In the genomic region with DNA sequence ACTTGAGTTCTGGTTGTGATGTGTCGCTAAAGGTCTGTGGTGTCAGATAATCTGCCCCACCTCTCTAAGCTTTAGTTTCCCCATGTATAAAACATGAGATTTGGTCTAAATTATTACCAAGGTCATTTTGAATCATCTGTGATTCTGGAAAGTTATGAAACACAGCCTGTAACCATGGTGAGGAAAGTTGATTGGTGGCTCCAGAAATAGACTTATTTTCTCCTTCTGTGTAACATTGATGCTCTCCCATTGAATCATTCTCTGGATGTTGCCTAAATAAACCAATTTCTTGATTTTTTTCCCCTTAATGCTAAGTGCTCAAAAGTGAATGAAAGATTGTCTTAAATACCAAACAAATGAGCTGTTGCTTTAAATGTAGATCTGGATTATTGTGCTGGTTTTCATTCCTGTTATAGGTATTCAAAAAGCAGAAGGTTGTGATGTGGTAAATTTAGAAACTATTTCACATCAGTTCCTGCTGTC, we compare ENCODE assay signal across 11 cellular contexts. TPM values are rescaled to one million over a fixed set of nuclear protein-coding genes. Genes with fewer than 3 reads are reported as not detected.
DNase-seq lines count a peak whose midpoint lies in the region; ATAC-seq, FAIRE-seq and TF ChIP-seq lines count a peak whose summit lies in the region.
"Had no signal": no experiment of that assay in that cellular context is flagged by ENCODE, and none has a peak within 500 bp of the region (broad histone marks: within the 10 kb centered on the region; RNA-seq: fewer than 3 reads in every experiment).

No MANE protein-coding gene starts in this region.

- peak overlapping the region in 1 of 2 experiments; percentile 98; a peak in 3 of 4 replicates for H3K27ac ChIP-seq in SK-N-SH (ENCODE audit: low read depth in 2 of 2, low read length in 1 of 2)
- peak overlapping the region; percentile 56 for H3K27ac ChIP-seq in subcutaneous abdominal adipose tissue (ENCODE audit: low read depth, low read length)

- peaks cover 40% of the 10 kb centered on the region for H3K4me1 Mint-ChIP-seq in activated CD4-positive, alpha-beta T cell treated with anti-CD3 and anti-CD28 coated beads, Interleukin-2, amount 10 ng/mL, durations not matched to agents 7 days and 5 days

- peak overlapping the region; percentile 2 for H3K27ac Mint-ChIP-seq in activated CD4-positive, alpha-beta T cell treated with anti-CD3 and anti-CD28 coated beads, Interleukin-2, amount 10 ng/mL, durations not matched to agents 7 days and 5 days

- H3K9me3 Mint-ChIP-seq in activated CD4-positive, alpha-beta T cell treated with anti-CD3 and anti-CD28 coated beads, Interleukin-2, amount 10 ng/mL, durations not matched to agents 7 days and 5 days, result peaks cover 9% of the 10 kb centered on the region

- no peaks in the 10 kb centered on the region for H3K27me3 ChIP-seq in SK-N-SH (ENCODE audit: insufficient read depth)
- no peaks in the 10 kb centered on the region for H3K27me3 ChIP-seq in subcutaneous abdominal adipose tissue (ENCODE audit: control insufficient read depth in 5 of 5, insufficient read depth in 4 of 5, low read length in 5 of 5)

- H4K20me1 ChIP-seq in SK-N-SH (ENCODE audit: insufficient read depth), result no peaks in the 10 kb centered on the region

- H3K36me3 Mint-ChIP-seq in activated CD4-positive, alpha-beta T cell treated with anti-CD3 and anti-CD28 coated beads, Interleukin-2, amount 10 ng/mL, durations not matched to agents 7 days and 5 days (ENCODE audit: low read depth), result peaks cover 42% of the 10 kb centered on the region

- DNase-seq in activated CD4-positive, alpha-beta T cell treated with anti-CD3 and anti-CD28 coated beads, Interleukin-2, amount 10 ng/mL, durations not matched to agents 7 days and 5 days, result no peak
- no peak for DNase-seq in activated CD4-positive, alpha-beta T cell treated with anti-CD3 and anti-CD28 coated beads for 48 hours
- no peak for DNase-seq in SK-N-SH
- peak; percentile 50 for DNase-seq in fibroblast of pulmonary artery (ENCODE audit: low read depth)
- no peak for DNase-seq in HTR-8/SVneo (ENCODE audit: insufficient read length, low spot score)
- DNase-seq in GM10266 (ENCODE audit: extremely low spot score), result no peak
- DNase-seq: NCI-H1694 had no signal

- TF ChIP-seq CTCF in SK-N-SH (IDR thresholded peaks at IDR 0.05) (no peak), fibroblast of pulmonary artery (IDR thresholded peaks at IDR 0.05; ENCODE audit: low read length, missing control alignments) (no peak), GM10266 (IDR thresholded peaks at IDR 0.05; ENCODE audit: control insufficient read depth, insufficient read depth, low read depth, missing control alignments) (no peak)

- H3K36me3 ChIP-seq in SK-N-SH (replicated peaks in 1 of 2; ENCODE audit: control insufficient read depth in 1 of 2, insufficient read depth in 2 of 2, low read length in 1 of 2) (no peaks in the 10 kb centered on the region), subcutaneous abdominal adipose tissue (ENCODE audit: control insufficient read depth in 5 of 5, insufficient read depth in 5 of 5, low read length in 5 of 5) (no peaks in the 10 kb centered on the region)

- no peak overlapping the region for H3K4me3 ChIP-seq in SK-N-SH (ENCODE audit: low read depth in 2 of 2, low read length in 1 of 2)
- no peak overlapping the region for H3K4me3 ChIP-seq in fibroblast of pulmonary artery (replicated peaks; ENCODE audit: low read depth, low read length)
- H3K4me3 ChIP-seq in subcutaneous abdominal adipose tissue (ENCODE audit: low read depth in 1 of 5, low read length in 5 of 5), result no peak overlapping the region

- no peak for FAIRE-seq in HTR-8/SVneo (lab: Jason Lieb, UNC)
- FAIRE-seq: A204.1, keratinocyte had no signal

- H3K9me3 ChIP-seq in SK-N-SH (no peaks in the 10 kb centered on the region), subcutaneous abdominal adipose tissue (ENCODE audit: control insufficient read depth in 5 of 5, low read length in 5 of 5) (no peaks in the 10 kb centered on the region)

- H3K79me2 ChIP-seq in SK-N-SH (ENCODE audit: insufficient read depth), result peaks cover 65% of the 10 kb centered on the region

- POLR2A ChIA-PET in activated CD4-positive, alpha-beta T cell treated with anti-CD3 and anti-CD28 coated beads, Interleukin-2, amount 10 ng/mL, durations not matched to agents 7 days and 5 days (lab: Charles Lee), result no interaction called here
- POLR2A ChIA-PET in SK-N-SH (lab: Yijun Ruan, JAX), result no interaction called here

- peak overlapping the region; percentile 63 for H3K9ac ChIP-seq in SK-N-SH
- H3K9ac ChIP-seq in subcutaneous abdominal adipose tissue (ENCODE audit: low read length in 5 of 5), result no peak overlapping the region

- H3K9me2 ChIP-seq in SK-N-SH, result no peaks in the 10 kb centered on the region

- TF ChIP-seq RAD21 in SK-N-SH (IDR thresholded peaks at IDR 0.05; ENCODE audit: low read length), result no peak

- H3K4me1 ChIP-seq in SK-N-SH (ENCODE audit: control insufficient read depth in 1 of 2, insufficient read depth in 2 of 2, low read depth in 1 of 2, low read length in 1 of 2) (peaks cover 0 to 17% of the 10 kb centered on the region in 2 experiments; a peak in 2 of 4 replicates), subcutaneous abdominal adipose tissue (ENCODE audit: control insufficient read depth in 5 of 5, insufficient read depth in 5 of 5, low read length in 5 of 5) (peaks cover 4 to 21% (median 7%) of the 10 kb centered on the region in 5 donors)

- no peak for TF ChIP-seq EP300 in SK-N-SH (IDR thresholded peaks at IDR 0.05; ENCODE audit: borderline replicate concordance in 1 of 2, low read depth in 1 of 2, low read length in 1 of 2)

- ATAC-seq in GM21447 (IDR thresholded peaks at IDR 0.05; ENCODE audit: unreplicated experiment), result no peak

- CTCF ChIA-PET in activated CD4-positive, alpha-beta T cell treated with anti-CD3 and anti-CD28 coated beads, Interleukin-2, amount 10 ng/mL, durations not matched to agents 7 days and 5 days (lab: Charles Lee), result interaction anchor here (1.0 kb wide), 1 partner anchor 25 kb away, joined by 3 read pairs; no protein-coding TSS in a partner anchor
- CTCF ChIA-PET in SK-N-SH (lab: Yijun Ruan, JAX), result no interaction called here

- H3F3A ChIP-seq in SK-N-SH (replicated peaks; ENCODE audit: insufficient read depth), result peaks cover 34% of the 10 kb centered on the region

- WGBS in SK-N-SH (ENCODE audit: low lambda C conversion rate), result 100% methylated on average over 1 of the region's 1 CpG

- H3K4me2 ChIP-seq in SK-N-SH, result peak overlapping the region; percentile 64; the same call in 1 of the 2 replicates

- no peak overlapping the region for H2AFZ ChIP-seq in SK-N-SH (ENCODE audit: low read depth)

- H3K27me3 Mint-ChIP-seq in activated CD4-positive, alpha-beta T cell treated with anti-CD3 and anti-CD28 coated beads, Interleukin-2, amount 10 ng/mL, durations not matched to agents 7 days and 5 days, result no peaks in the 10 kb centered on the region

- H3K4me3 Mint-ChIP-seq in activated CD4-positive, alpha-beta T cell treated with anti-CD3 and anti-CD28 coated beads, Interleukin-2, amount 10 ng/mL, durations not matched to agents 7 days and 5 days, result no peak overlapping the region

TF ChIP-seq in SK-N-SH, 30 proteins besides CTCF, POLR2A, EP300 and RAD21 (continues in another document):
- TF ChIP-seq TCF12 (IDR thresholded peaks at IDR 0.05) (no peak), TEAD4 (IDR thresholded peaks at IDR 0.05; ENCODE audit: borderline replicate concordance, insufficient read depth) (no peak), SIN3A (IDR thresholded peaks at IDR 0.05; ENCODE audit: borderline replicate concordance, low read depth, low read length) (no peak), JUND (IDR thresholded peaks at IDR 0.05) (peak; percentile 23; the same call in 1 of the 2 replicates), YY1 (IDR thresholded peaks at IDR 0.05; ENCODE audit: low read depth) (no peak), NFIC (IDR thresholded peaks at IDR 0.05; ENCODE audit: borderline replicate concordance) (no peak), EZH2phosphoT487 (IDR thresholded peaks at IDR 0.05; ENCODE audit: borderline replicate concordance, low read depth) (no peak), SMC3 (IDR thresholded peaks at IDR 0.05; ENCODE audit: low read depth, low read length) (no peak), MXI1 (IDR thresholded peaks at IDR 0.05; ENCODE audit: low read depth, low read length) (no peak), NRF1 (IDR thresholded peaks at IDR 0.05; ENCODE audit: low read depth, low read length) (no peak)
- TF ChIP-seq, protein P1, sequence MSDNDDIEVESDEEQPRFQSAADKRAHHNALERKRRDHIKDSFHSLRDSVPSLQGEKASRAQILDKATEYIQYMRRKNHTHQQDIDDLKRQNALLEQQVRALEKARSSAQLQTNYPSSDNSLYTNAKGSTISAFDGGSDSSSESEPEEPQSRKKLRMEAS (IDR thresholded peaks at IDR 0.05; ENCODE audit: low read depth), result no peak
- TF ChIP-seq, protein P2, sequence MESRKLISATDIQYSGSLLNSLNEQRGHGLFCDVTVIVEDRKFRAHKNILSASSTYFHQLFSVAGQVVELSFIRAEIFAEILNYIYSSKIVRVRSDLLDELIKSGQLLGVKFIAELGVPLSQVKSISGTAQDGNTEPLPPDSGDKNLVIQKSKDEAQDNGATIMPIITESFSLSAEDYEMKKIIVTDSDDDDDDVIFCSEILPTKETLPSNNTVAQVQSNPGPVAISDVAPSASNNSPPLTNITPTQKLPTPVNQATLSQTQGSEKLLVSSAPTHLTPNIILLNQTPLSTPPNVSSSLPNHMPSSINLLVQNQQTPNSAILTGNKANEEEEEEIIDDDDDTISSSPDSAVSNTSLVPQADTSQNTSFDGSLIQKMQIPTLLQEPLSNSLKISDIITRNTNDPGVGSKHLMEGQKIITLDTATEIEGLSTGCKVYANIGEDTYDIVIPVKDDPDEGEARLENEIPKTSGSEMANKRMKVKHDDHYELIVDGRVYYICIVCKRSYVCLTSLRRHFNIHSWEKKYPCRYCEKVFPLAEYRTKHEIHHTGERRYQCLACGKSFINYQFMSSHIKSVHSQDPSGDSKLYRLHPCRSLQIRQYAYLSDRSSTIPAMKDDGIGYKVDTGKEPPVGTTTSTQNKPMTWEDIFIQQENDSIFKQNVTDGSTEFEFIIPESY (IDR thresholded peaks at IDR 0.05; ENCODE audit: borderline replicate concordance, low read depth), result 0 out of 2 replicates have a peak, but pooled peaks have one; percentile 2

RNA-seq across cellular contexts. Expression of a gene that starts 30.0 kb away (rescaled TPM):
- 10 to 100 TPM; 49.3 to 62.0 TPM for total RNA-seq in activated CD4-positive, alpha-beta T cell treated with anti-CD3 and anti-CD28 coated beads, Interleukin-2, amount 10 ng/mL, durations not matched to agents 7 days and 5 days
- 14.5 and 15.2 TPM in 2 replicates for polyA plus RNA-seq in SK-N-SH (2012; rRNA removed)
- 19.3 and 23.3 TPM in 2 replicates for polyA plus RNA-seq in SK-N-SH (2012; cell fraction: cytosol; rRNA removed)
- 5.2 and 9.4 TPM in 2 replicates for polyA plus RNA-seq in SK-N-SH (2012; cell fraction: nucleus; rRNA removed)
